8 cellular contexts compared by ENCODE assay signal in genomic region chr7:82740246-82740848, GRCh38.
DNase-seq lines count a peak whose midpoint lies in the region; ATAC-seq and TF ChIP-seq lines count a peak whose summit lies in the region.

No MANE protein-coding gene starts in this region.

- TF ChIP-seq EP300 in Ishikawa (IDR thresholded peaks at IDR 0.05; ENCODE audit: borderline replicate concordance), result no peak

- H3K9me3 ChIP-seq in OCI-LY1 (ENCODE audit: low read length), result no peaks in the 10 kb centered on the region
- no peaks in the 10 kb centered on the region for H3K9me3 ChIP-seq in parathyroid adenoma (ENCODE audit: control insufficient read depth, low read length)

- no peaks in the 10 kb centered on the region for H3K79me2 ChIP-seq in OCI-LY1 (ENCODE audit: insufficient read depth, low read length)
- no peaks in the 10 kb centered on the region for H3K79me2 ChIP-seq in parathyroid adenoma

- peak; percentile 76 for TF ChIP-seq RAD21 in Ishikawa (IDR thresholded peaks at IDR 0.05; ENCODE audit: low read depth)

- no peak for ATAC-seq in HG03571 (IDR thresholded peaks at IDR 0.05; ENCODE audit: unreplicated experiment)

- no peak overlapping the region for H2AFZ ChIP-seq in OCI-LY1 (ENCODE audit: low read length)
- no peak overlapping the region for H2AFZ ChIP-seq in parathyroid adenoma

- H3K9ac ChIP-seq in OCI-LY1 (ENCODE audit: low read length) (no peak overlapping the region), parathyroid adenoma (no peak overlapping the region)

- TF ChIP-seq CTCF in OCI-LY1 (IDR thresholded peaks at IDR 0.05; ENCODE audit: low read length) (peak; percentile 83), parathyroid adenoma (IDR thresholded peaks at IDR 0.05) (peak; percentile 44)

- H3K4me2 ChIP-seq in OCI-LY1 (ENCODE audit: low read length) (no peak overlapping the region), parathyroid adenoma (ENCODE audit: low read length) (no peak overlapping the region)

- no peaks in the 10 kb centered on the region for H4K20me1 ChIP-seq in OCI-LY1 (ENCODE audit: insufficient read depth, low read length)

- H3K27ac ChIP-seq in OCI-LY1 (ENCODE audit: low read depth, low read length, poor library complexity, severe bottlenecking), result no peak overlapping the region
- no peak overlapping the region for H3K27ac ChIP-seq in parathyroid adenoma

- H3K4me1 ChIP-seq in OCI-LY1 (ENCODE audit: insufficient read depth, low read length, severe bottlenecking) (no peaks in the 10 kb centered on the region), parathyroid adenoma (no peaks in the 10 kb centered on the region)

- H3K27me3 ChIP-seq in OCI-LY1 (ENCODE audit: insufficient read depth, low read length), result no peaks in the 10 kb centered on the region
- H3K27me3 ChIP-seq in parathyroid adenoma (ENCODE audit: control insufficient read depth, insufficient read depth, low read length), result no peaks in the 10 kb centered on the region

- H3F3A ChIP-seq in OCI-LY1 (ENCODE audit: insufficient read depth, low read length), result no peaks in the 10 kb centered on the region

- DNase-seq in NCI-H510A treated with DMSO at 0.1 percent for 48 hours (lab: John Stamatoyannopoulos, UW) (peak; percentile 24), NCI-H510A (lab: John Stamatoyannopoulos, UW) (no peak), ecto neural progenitor cell (ENCODE audit: low spot score) (peak; percentile 55)
- DNase-seq in stimulated activated CD4-positive, alpha-beta T cell treated with anti-CD3 and anti-CD28 coated beads, Interleukin-4, amount 100 ng/mL, for 1 hour, result no peak

- H3K9me2 ChIP-seq in OCI-LY1 (ENCODE audit: low read depth, low read length), result no peaks in the 10 kb centered on the region

- no peak overlapping the region for H3K4me3 ChIP-seq in OCI-LY1 (ENCODE audit: low read depth, low read length, poor library complexity, severe bottlenecking)
- H3K4me3 ChIP-seq in parathyroid adenoma (ENCODE audit: low read depth, low read length), result no peak overlapping the region

- H3K36me3 ChIP-seq in OCI-LY1 (ENCODE audit: insufficient read depth, low read length), result no peaks in the 10 kb centered on the region
- no peaks in the 10 kb centered on the region for H3K36me3 ChIP-seq in parathyroid adenoma (ENCODE audit: control insufficient read depth, insufficient read depth, low read length)

TF ChIP-seq in Ishikawa, 13 proteins besides CTCF, POLR2A, EP300 and RAD21:
- TF ChIP-seq CEBPB (IDR thresholded peaks at IDR 0.05), result no peak
- no peak for TF ChIP-seq YY1 (IDR thresholded peaks at IDR 0.05; ENCODE audit: low read depth)
- no peak for TF ChIP-seq FOXM1 (IDR thresholded peaks at IDR 0.05; ENCODE audit: borderline replicate concordance, low read depth)
- TF ChIP-seq ZBTB7A (IDR thresholded peaks at IDR 0.05; ENCODE audit: low read depth), result no peak
- TF ChIP-seq USF1 (IDR thresholded peaks at IDR 0.05), result no peak
- no peak for TF ChIP-seq CREB1 (IDR thresholded peaks at IDR 0.05; ENCODE audit: low read depth)
- no peak for TF ChIP-seq EGR1 (IDR thresholded peaks at IDR 0.05)
- TF ChIP-seq REST (IDR thresholded peaks at IDR 0.05; ENCODE audit: low read depth), result no peak
- no peak for TF ChIP-seq TCF12 (IDR thresholded peaks at IDR 0.05; ENCODE audit: low read depth)
- no peak for TF ChIP-seq TEAD4 (IDR thresholded peaks at IDR 0.05)
- no peak for TF ChIP-seq TAF1 (IDR thresholded peaks at IDR 0.05; ENCODE audit: low read depth)
- no peak for TF ChIP-seq NFIC (IDR thresholded peaks at IDR 0.05)
- no peak for TF ChIP-seq MAX (IDR thresholded peaks at IDR 0.05)
TF ChIP-seq in Ishikawa: peak in this region for 0.

Comparison
In these comparisons a context has a peak if more than half of its experiments do, and no peak if none do; other contexts are left out.
1. DNase-seq: peak in NCI-H510A treated with DMSO at 0.1 percent for 48 hours (single experiment) and ecto neural progenitor cell (single experiment); none in NCI-H510A (single experiment) and stimulated activated CD4-positive, alpha-beta T cell treated with anti-CD3 and anti-CD28 coated beads, Interleukin-4, amount 100 ng/mL, for 1 hour (single experiment).